8 cellular contexts compared by ENCODE assay signal in the genomic region with DNA sequence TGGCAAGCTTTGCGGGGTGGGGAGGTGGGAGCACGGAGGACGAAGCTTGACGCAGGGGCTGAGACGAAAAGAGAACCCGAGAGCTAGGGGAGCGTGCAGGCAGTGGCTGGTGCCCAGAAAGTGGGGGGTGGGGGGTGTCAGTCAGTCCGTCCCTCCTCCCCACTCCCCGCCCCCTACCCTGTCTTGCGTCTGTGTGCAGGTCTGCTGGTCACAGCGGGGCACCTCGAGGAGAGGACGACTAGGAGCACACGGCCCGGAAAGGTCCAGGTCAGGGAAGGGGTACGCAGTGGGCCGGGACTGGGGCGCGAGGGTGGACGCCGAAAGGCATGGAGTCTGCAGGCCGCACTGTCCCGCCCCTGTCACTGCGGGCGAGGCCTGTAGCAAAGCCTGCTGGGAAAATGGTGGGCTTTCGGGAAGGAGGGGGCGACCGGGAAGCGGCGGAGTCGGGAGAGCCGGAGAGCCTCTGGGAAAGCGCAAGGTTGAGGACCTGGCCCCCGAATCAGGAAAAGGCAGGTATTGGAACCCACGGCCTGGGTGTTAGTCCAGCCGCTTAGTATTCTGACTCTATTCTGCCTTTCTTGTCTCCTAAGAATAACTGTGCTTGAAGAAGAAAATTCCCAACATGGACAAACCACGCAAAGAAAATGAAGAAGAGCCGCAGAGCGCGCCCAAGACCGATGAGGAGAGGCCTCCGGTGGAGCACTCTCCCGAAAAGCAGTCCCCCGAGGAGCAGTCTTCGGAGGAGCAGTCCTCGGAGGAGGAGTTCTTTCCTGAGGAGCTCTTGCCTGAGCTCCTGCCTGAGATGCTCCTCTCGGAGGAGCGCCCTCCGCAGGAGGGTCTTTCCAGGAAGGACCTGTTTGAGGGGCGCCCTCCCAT. TPM values are rescaled to one million over a fixed set of nuclear protein-coding genes. Genes with fewer than 3 reads are reported as not detected.
DNase-seq lines count a peak whose midpoint lies in the region; ATAC-seq, FAIRE-seq and TF ChIP-seq lines count a peak whose summit lies in the region.

No MANE protein-coding gene starts in this region.

- DNase-seq in C1 segment of cervical spinal cord (lab: John Stamatoyannopoulos, UW) (peak in 13 of 14 donors; percentile 27 to 75 (median 62)), SHP77 (lab: John Stamatoyannopoulos, UW) (peak; percentile 31 to 49), K562 (ENCODE audit: extremely low read depth in 1 of 4, low spot score in 3 of 4) (peak; percentile 28 to 67 (median 32)), iPS DF 6.9 (ENCODE audit: low read depth, low spot score) (no peak)
- no peak for DNase-seq in Jurkat, Clone E6-1 (ENCODE audit: low read depth, low spot score)

- H3K27me3 ChIP-seq in K562 (ENCODE audit: control insufficient read depth in 2 of 2, insufficient read depth in 2 of 2, low read length in 2 of 2) (no peaks in the 10 kb centered on the region), iPS DF 6.9 (ENCODE audit: control insufficient read depth, insufficient read depth, low read length) (no peaks in the 10 kb centered on the region), rectal smooth muscle tissue (ENCODE audit: control insufficient read depth, insufficient read depth, low read length) (peaks cover 4% of the 10 kb centered on the region)

- WGBS in K562 (ENCODE audit: insufficient coverage, low coverage, missing lambda C conversion rate): 13% methylated on average over 23 of the region's 50 CpGs
- no CpG with 5 or more reads among the region's 50 CpGs for WGBS in iPS DF 6.9 (ENCODE audit: insufficient coverage, insufficient read length)

- no peaks in the 10 kb centered on the region for H4K20me1 ChIP-seq in K562 (replicated peaks; ENCODE audit: control insufficient read depth, insufficient read depth, low read length)

- peak; percentile 37; the same call in 1 of the 2 replicates for TF ChIP-seq POLR2A in K562 (conservative IDR thresholded peaks at IDR 0.05)

- TF ChIP-seq CTCF in K562 (IDR thresholded peaks at IDR 0.05 in 2 of 3, conservative IDR thresholded peaks at IDR 0.05 in 1 of 3; ENCODE audit: insufficient read depth in 2 of 3, low read depth in 1 of 3, low read length in 3 of 3): peak; percentile 58 to 83 (median 80)

- FAIRE-seq in K562 (lab: Jason Lieb, UNC): peak; percentile 77

- peak overlapping the region; percentile 19; the same call in 2 of the 3 replicates for H3K27ac ChIP-seq in K562 (ENCODE audit: extremely low read depth, low read depth, low read length)
- H3K27ac ChIP-seq in iPS DF 6.9 (ENCODE audit: low read length): no peak overlapping the region
- H3K27ac ChIP-seq in rectal smooth muscle tissue (ENCODE audit: low read depth, low read length): peak overlapping the region; percentile 94

- H3K36me3 ChIP-seq in K562 (ENCODE audit: control insufficient read depth, insufficient read depth, low read length) (no peaks in the 10 kb centered on the region), iPS DF 6.9 (ENCODE audit: control insufficient read depth, insufficient read depth, low read length) (no peaks in the 10 kb centered on the region), rectal smooth muscle tissue (ENCODE audit: control insufficient read depth, insufficient read depth, low read length) (no peaks in the 10 kb centered on the region)

- in situ Hi-C loops in K562 (cut with MboI): no loop called here

- ATAC-seq in GM19438 (IDR thresholded peaks at IDR 0.05; ENCODE audit: low read depth, unreplicated experiment) (peak; percentile 40), K562 (peak; percentile 90), HG03108 (IDR thresholded peaks at IDR 0.05; ENCODE audit: unreplicated experiment) (no peak)

- H3K9ac ChIP-seq in K562 (ENCODE audit: insufficient read depth in 1 of 2, low read depth in 2 of 2, low read length in 2 of 2): peak overlapping the region; percentile 39 to 70; a peak in 3 of 4 replicates
- peak overlapping the region; percentile 70 for H3K9ac ChIP-seq in rectal smooth muscle tissue (ENCODE audit: low read length)

- intact Hi-C loops in K562 (cut with micrococcal nuclease): no loop called here

- no peaks in the 10 kb centered on the region for H3K9me1 ChIP-seq in K562 (ENCODE audit: control insufficient read depth, insufficient read depth, low read length)

- peak overlapping the region; percentile 82 for H2AFZ ChIP-seq in K562 (ENCODE audit: low read depth, low read length)

- H3K4me2 ChIP-seq in K562 (ENCODE audit: insufficient read depth, low read length): peak overlapping the region; percentile 73

- 0 out of 4 replicates have a peak, but pooled peaks of 1 of the 2 experiments have one; percentile 11 for TF ChIP-seq RAD21 in K562 (CRISPR knock-in tag; conservative IDR thresholded peaks at IDR 0.05 in 1 of 2, IDR thresholded peaks at IDR 0.05 in 1 of 2)

- no peaks in the 10 kb centered on the region for H3K79me2 ChIP-seq in K562 (ENCODE audit: control insufficient read depth, insufficient read depth, low read length)

- CTCF ChIA-PET in K562 (lab: Yijun Ruan, JAX; ENCODE audit: low intra/inter-chr PET ratio): interaction anchor here (0.6 to 1.2 kb wide), 2 partner anchors 73 to 96 kb away, joined by 4 to 7 read pairs; no protein-coding TSS in a partner anchor

- H3K4me1 ChIP-seq in K562 (replicated peaks in 1 of 2; ENCODE audit: control insufficient read depth in 2 of 2, insufficient read depth in 2 of 2, low read length in 2 of 2) (peaks cover 0 to 5% of the 10 kb centered on the region in 2 experiments; a peak in 3 of 5 replicates), iPS DF 6.9 (ENCODE audit: control insufficient read depth, insufficient read depth, low read length) (no peaks in the 10 kb centered on the region), rectal smooth muscle tissue (ENCODE audit: control insufficient read depth, insufficient read depth, low read length) (peaks cover 4% of the 10 kb centered on the region)

- H3K4me3 ChIP-seq in Jurkat, Clone E6-1 (ENCODE audit: low read length): peak overlapping the region; percentile 65
- H3K4me3 ChIP-seq in K562 (peak overlapping the region; percentile 45), iPS DF 6.9 (ENCODE audit: low read length) (peak overlapping the region; percentile 88; the same call in 1 of the 2 replicates), rectal smooth muscle tissue (ENCODE audit: low read length) (peak overlapping the region; percentile 79)

- H3K9me3 ChIP-seq in K562 (replicated peaks; ENCODE audit: control insufficient read depth, insufficient read depth, low read depth, low read length) (no peaks in the 10 kb centered on the region), iPS DF 6.9 (ENCODE audit: control insufficient read depth, insufficient read depth, low read length) (no peaks in the 10 kb centered on the region)

- POLR2A ChIA-PET in K562 (lab: Yijun Ruan, JAX): interaction anchor here (1.0 to 1.3 kb wide), 2 partner anchors 14 to 56 kb away, joined by 3 to 4 read pairs; no protein-coding TSS in a partner anchor

- no peak for TF ChIP-seq EP300 in K562 (IDR thresholded peaks at IDR 0.05; ENCODE audit: low read length)

- no TSS peak for BruUV-seq in K562 (replicated peaks; lab: Mats Ljungman, UMichigan)

RNA-seq across cellular contexts. Expression of gene TCEAL1, which starts 0.8 kb away (rescaled TPM):
- 13.3 TPM for polyA plus RNA-seq in Jurkat, Clone E6-1 (2012; ENCODE audit: insufficient read depth, insufficient read length)
- total RNA-seq in K562 (2011; cell fraction: chromatin; rRNA removed; ENCODE audit: low replicate concordance): 0.65 and 0.92 TPM in 2 replicates
- total RNA-seq in K562 (2011; cell fraction: nucleolus; rRNA removed): 0.79 TPM in 1 of 2 replicates, not detected in the other
- 0.99 and 1.0 TPM in 2 replicates for total RNA-seq in K562 (2011; cell fraction: nucleoplasm; rRNA removed)
- 3.3 and 4.0 TPM in 2 replicates for total RNA-seq in K562 (2014; rRNA removed)
- total RNA-seq in K562 (2014; rRNA removed; fragmentation: Illumina TruSeq; extraction: Trizol): 2.8 and 3.1 TPM in 2 replicates
- total RNA-seq in K562 (2015; rRNA removed; fragmentation: Illumina TruSeq; extraction: Trizol): 2.9 and 4.0 TPM in 2 replicates
- 2.1 and 2.5 TPM in 2 replicates for total RNA-seq in K562 (2021)
- 1.8 and 2.8 TPM in 2 replicates for polyA plus RNA-seq in K562 (2011; rRNA removed)
- polyA plus RNA-seq in K562 (2011; cell fraction: cytosol; rRNA removed): 1.0 and 1.6 TPM in 2 replicates
- 2.0 and 2.1 TPM in 2 replicates for polyA plus RNA-seq in K562 (2011; cell fraction: nucleus; rRNA removed)
- 2.1 and 2.2 TPM in 2 replicates for polyA plus RNA-seq in K562 (2012)
- polyA plus RNA-seq in K562 (2014; fragmentation: Illumina TruSeq; extraction: Trizol): 3.4 and 4.1 TPM in 2 replicates
- 1 to 10 TPM; 2.5 to 4.1 TPM for polyA plus RNA-seq in K562 (2014; fragmentation: Nextera tagmentation; extraction: Ambion mirVana)
- polyA plus RNA-seq in K562 (2014; rRNA removed): 3.8 and 5.3 TPM in 2 replicates
- 0.46 and 1.8 TPM in 2 replicates for polyA minus RNA-seq in K562 (2011; rRNA and poly(A)+ RNA removed)
- polyA minus RNA-seq in K562 (2011; cell fraction: cytosol; rRNA and poly(A)+ RNA removed): not detected in 2 replicates
- 0.54 and 0.89 TPM in 2 replicates for polyA minus RNA-seq in K562 (2011; cell fraction: nucleus; rRNA and poly(A)+ RNA removed)

RNA-seq across cellular contexts. Expression of gene TCEAL3, which starts 21.8 kb away (rescaled TPM):
- polyA plus RNA-seq in Jurkat, Clone E6-1 (2012; ENCODE audit: insufficient read depth, insufficient read length): 19.8 TPM
- total RNA-seq in K562 (2011; cell fraction: chromatin; rRNA removed; ENCODE audit: low replicate concordance): not detected in 2 replicates
- not detected in 2 replicates for total RNA-seq in K562 (2011; cell fraction: nucleolus; rRNA removed)
- not detected in 2 replicates for total RNA-seq in K562 (2011; cell fraction: nucleoplasm; rRNA removed)
- total RNA-seq in K562 (2014; rRNA removed) (not detected in 2 replicates), K562 (2014; rRNA removed; fragmentation: Illumina TruSeq; extraction: Trizol) (not detected in 2 replicates), K562 (2015; rRNA removed; fragmentation: Illumina TruSeq; extraction: Trizol) (not detected in 2 replicates), K562 (2021) (not detected in 2 replicates)
- polyA plus RNA-seq in K562 (2011; rRNA removed) (not detected in 2 replicates), K562 (2014; fragmentation: Illumina TruSeq; extraction: Trizol) (not detected in 2 replicates), K562 (2014; fragmentation: Nextera tagmentation; extraction: Ambion mirVana) (not detected), K562 (2014; rRNA removed) (not detected in 2 replicates)
- polyA plus RNA-seq in K562 (2011; cell fraction: cytosol; rRNA removed): not detected in 2 replicates
- not detected in 2 replicates for polyA plus RNA-seq in K562 (2011; cell fraction: nucleus; rRNA removed)
- not detected in 2 replicates for polyA plus RNA-seq in K562 (2012)
- not detected in 2 replicates for polyA minus RNA-seq in K562 (2011; rRNA and poly(A)+ RNA removed)
- not detected in 2 replicates for polyA minus RNA-seq in K562 (2011; cell fraction: cytosol; rRNA and poly(A)+ RNA removed)
- polyA minus RNA-seq in K562 (2011; cell fraction: nucleus; rRNA and poly(A)+ RNA removed): not detected in 2 replicates

RNA-seq across cellular contexts. Expression of gene TCEAL4, which starts 44.2 kb away (rescaled TPM):
- 36.2 TPM for polyA plus RNA-seq in Jurkat, Clone E6-1 (2012; ENCODE audit: insufficient read depth, insufficient read length)
- total RNA-seq in K562 (2011; cell fraction: chromatin; rRNA removed; ENCODE audit: low replicate concordance): not detected in 2 replicates
- total RNA-seq in K562 (2011; cell fraction: nucleolus; rRNA removed): not detected in 2 replicates
- total RNA-seq in K562 (2011; cell fraction: nucleoplasm; rRNA removed): not detected in 2 replicates
- total RNA-seq in K562 (2014; rRNA removed) (3.9 and 4.0 TPM in 2 replicates), K562 (2014; rRNA removed; fragmentation: Illumina TruSeq; extraction: Trizol) (7.0 and 8.3 TPM in 2 replicates), K562 (2015; rRNA removed; fragmentation: Illumina TruSeq; extraction: Trizol) (7.9 and 8.4 TPM in 2 replicates), K562 (2021) (2.9 and 3.1 TPM in 2 replicates)
- polyA plus RNA-seq in K562 (2011; rRNA removed) (0.36 and 0.37 TPM in 2 replicates), K562 (2014; fragmentation: Illumina TruSeq; extraction: Trizol) (9.3 and 12.3 TPM in 2 replicates), K562 (2014; fragmentation: Nextera tagmentation; extraction: Ambion mirVana) (1 to 10 TPM; 6.9 to 9.1 TPM), K562 (2014; rRNA removed) (7.3 and 8.9 TPM in 2 replicates)
- 0.34 TPM in 1 of 2 replicates, not detected in the other for polyA plus RNA-seq in K562 (2011; cell fraction: cytosol; rRNA removed)
- 0.27 TPM in 1 of 2 replicates, not detected in the other for polyA plus RNA-seq in K562 (2011; cell fraction: nucleus; rRNA removed)
- polyA plus RNA-seq in K562 (2012): 9.3 and 12.4 TPM in 2 replicates
- polyA minus RNA-seq in K562 (2011; rRNA and poly(A)+ RNA removed): 0.39 TPM in 1 of 2 replicates, not detected in the other
- not detected in 2 replicates for polyA minus RNA-seq in K562 (2011; cell fraction: cytosol; rRNA and poly(A)+ RNA removed)
- 0.44 and 0.54 TPM in 2 replicates for polyA minus RNA-seq in K562 (2011; cell fraction: nucleus; rRNA and poly(A)+ RNA removed)

RNA-seq across cellular contexts. Expression of gene MORF4L2, which starts 57.0 kb away (rescaled TPM):
- polyA plus RNA-seq in Jurkat, Clone E6-1 (2012; ENCODE audit: insufficient read depth, insufficient read length): 198 TPM
- 71.9 and 171 TPM in 2 replicates for total RNA-seq in K562 (2011; cell fraction: chromatin; rRNA removed; ENCODE audit: low replicate concordance)
- total RNA-seq in K562 (2011; cell fraction: nucleolus; rRNA removed): 54.9 and 61.8 TPM in 2 replicates
- total RNA-seq in K562 (2011; cell fraction: nucleoplasm; rRNA removed): 116 and 150 TPM in 2 replicates
- total RNA-seq in K562 (2014; rRNA removed) (309 and 374 TPM in 2 replicates), K562 (2014; rRNA removed; fragmentation: Illumina TruSeq; extraction: Trizol) (508 and 522 TPM in 2 replicates), K562 (2015; rRNA removed; fragmentation: Illumina TruSeq; extraction: Trizol) (386 and 415 TPM in 2 replicates), K562 (2021) (324 and 325 TPM in 2 replicates)
- polyA plus RNA-seq in K562 (2011; rRNA removed) (608 and 781 TPM in 2 replicates), K562 (2014; fragmentation: Illumina TruSeq; extraction: Trizol) (587 and 647 TPM in 2 replicates), K562 (2014; fragmentation: Nextera tagmentation; extraction: Ambion mirVana) (100 to 1,000 TPM; 420 to 476 TPM), K562 (2014; rRNA removed) (338 and 382 TPM in 2 replicates)
- 197 and 406 TPM in 2 replicates for polyA plus RNA-seq in K562 (2011; cell fraction: cytosol; rRNA removed)
- 137 and 241 TPM in 2 replicates for polyA plus RNA-seq in K562 (2011; cell fraction: nucleus; rRNA removed)
- 242 and 419 TPM in 2 replicates for polyA plus RNA-seq in K562 (2012)
- 316 and 347 TPM in 2 replicates for polyA minus RNA-seq in K562 (2011; rRNA and poly(A)+ RNA removed)
- polyA minus RNA-seq in K562 (2011; cell fraction: cytosol; rRNA and poly(A)+ RNA removed): 109 and 118 TPM in 2 replicates
- 33.9 and 97.0 TPM in 2 replicates for polyA minus RNA-seq in K562 (2011; cell fraction: nucleus; rRNA and poly(A)+ RNA removed)

Comparison
In these comparisons a context has a peak if more than half of its experiments do, and no peak if none do; other contexts are left out.
1. DNase-seq: peak in C1 segment of cervical spinal cord (13 of 14), SHP77 (2 of 2) and K562 (4 of 4); none in Jurkat, Clone E6-1 (single experiment) and iPS DF 6.9 (single experiment).
2. Peak in every context shown above with its lines, with median percentiles within 50 percentile points of each other: H3K4me3 ChIP-seq.